Comparison of ENCODE assay signal across 13 cellular contexts in genomic region chrX:19563327-19563726, GRCh38. TPM values are rescaled to one million over a fixed set of nuclear protein-coding genes. Genes with fewer than 3 reads are reported as not detected.
A peak's percentile ranks its signal among the peaks of the same experiment; 100 is the strongest.
DNase-seq lines count a peak whose midpoint lies in the region; ATAC-seq and TF ChIP-seq lines count a peak whose summit lies in the region.
"Had no signal": no experiment of that assay in that cellular context is flagged by ENCODE, and none has a peak within 500 bp of the region (broad histone marks: within the 10 kb centered on the region; RNA-seq: fewer than 3 reads in every experiment).

No MANE protein-coding gene starts in this region.

- H3K36me3 Mint-ChIP-seq in activated CD8-positive, alpha-beta memory T cell treated with anti-CD3 and anti-CD28 coated beads, Interleukin-2, amount 10 ng/mL, durations not matched to agents 7 days and 5 days = peaks cover 20% of the 10 kb centered on the region
- H3K36me3 Mint-ChIP-seq in memory B cell = peaks cover 2% of the 10 kb centered on the region

- H3K4me1 Mint-ChIP-seq in activated CD8-positive, alpha-beta memory T cell treated with anti-CD3 and anti-CD28 coated beads, Interleukin-2, amount 10 ng/mL, durations not matched to agents 7 days and 5 days = peaks cover 33% of the 10 kb centered on the region
- peaks cover 21% of the 10 kb centered on the region for H3K4me1 Mint-ChIP-seq in memory B cell

- intact Hi-C loops in upper lobe of right lung (cut with DNase I) = no loop called here

- H3K4me3 Mint-ChIP-seq in activated CD8-positive, alpha-beta memory T cell treated with anti-CD3 and anti-CD28 coated beads, Interleukin-2, amount 10 ng/mL, durations not matched to agents 7 days and 5 days = no peak overlapping the region
- H3K4me3 Mint-ChIP-seq in memory B cell = peak overlapping the region; percentile 63
- H3K4me3 Mint-ChIP-seq: effector memory CD8-positive, alpha-beta T cell had no signal

- no peaks in the 10 kb centered on the region for H3K27me3 Mint-ChIP-seq in activated CD8-positive, alpha-beta memory T cell treated with anti-CD3 and anti-CD28 coated beads, Interleukin-2, amount 10 ng/mL, durations not matched to agents 7 days and 5 days
- H3K27me3 Mint-ChIP-seq in memory B cell = no peaks in the 10 kb centered on the region
- H3K27me3 Mint-ChIP-seq: effector memory CD8-positive, alpha-beta T cell had no signal

- TF ChIP-seq CTCF in upper lobe of right lung (IDR thresholded peaks at IDR 0.05) = no peak

- no peaks in the 10 kb centered on the region for H3K4me1 ChIP-seq in upper lobe of right lung
- H3K4me1 ChIP-seq: transverse colon had no signal

- no peak for DNase-seq in activated CD8-positive, alpha-beta memory T cell treated with anti-CD3 and anti-CD28 coated beads, Interleukin-2, amount 10 ng/mL, durations not matched to agents 7 days and 5 days
- no peak for DNase-seq in activated CD8-positive, alpha-beta memory T cell treated with anti-CD3 and anti-CD28 coated beads, Interleukin-2, amount 50 U/mL, for 48 hours
- DNase-seq in memory B cell (ENCODE audit: low spot score in 2 of 2) (no peak), upper lobe of right lung (no peak)
- no peak for DNase-seq in stimulated activated CD4-positive, alpha-beta T cell treated with anti-CD3 and anti-CD28 coated beads, Interleukin-2, amount 100 ng/mL, for 48 hours
- DNase-seq: effector memory CD8-positive, alpha-beta T cell; NCI-H2081 treated with DMSO at 0.1 percent for 48 hours had no signal

- H3K27ac ChIP-seq in upper lobe of right lung = no peak overlapping the region
- H3K27ac ChIP-seq: transverse colon had no signal

- no peak overlapping the region for H3K4me3 ChIP-seq in upper lobe of right lung
- H3K4me3 ChIP-seq: transverse colon had no signal

- no peaks in the 10 kb centered on the region for H3K36me3 ChIP-seq in upper lobe of right lung
- H3K36me3 ChIP-seq: transverse colon had no signal

- H3K27ac Mint-ChIP-seq in activated CD8-positive, alpha-beta memory T cell treated with anti-CD3 and anti-CD28 coated beads, Interleukin-2, amount 10 ng/mL, durations not matched to agents 7 days and 5 days = peak overlapping the region; percentile 46
- peak overlapping the region; percentile 45 for H3K27ac Mint-ChIP-seq in memory B cell

- H3K27me3 ChIP-seq in upper lobe of right lung = no peaks in the 10 kb centered on the region
- H3K27me3 ChIP-seq: transverse colon had no signal

- CTCF ChIA-PET in activated CD8-positive, alpha-beta memory T cell treated with anti-CD3 and anti-CD28 coated beads, Interleukin-2, amount 10 ng/mL, durations not matched to agents 7 days and 5 days (lab: Charles Lee) = no interaction called here

- ATAC-seq in activated CD8-positive, alpha-beta memory T cell treated with anti-CD3 and anti-CD28 coated beads, Interleukin-2, amount 10 ng/mL, durations not matched to agents 7 days and 5 days = no peak
- ATAC-seq in GM21619 (IDR thresholded peaks at IDR 0.05; ENCODE audit: unreplicated experiment) (peak; percentile 48), HG03460 (IDR thresholded peaks at IDR 0.05; ENCODE audit: unreplicated experiment) (peak; percentile 47), memory B cell (ENCODE audit: low read depth) (peak; percentile 65), GM19023 (IDR thresholded peaks at IDR 0.05; ENCODE audit: unreplicated experiment) (no peak), upper lobe of right lung (no peak)
- ATAC-seq: effector memory CD8-positive, alpha-beta T cell; sciatic nerve had no signal

- no peaks in the 10 kb centered on the region for H3K9me3 Mint-ChIP-seq in activated CD8-positive, alpha-beta memory T cell treated with anti-CD3 and anti-CD28 coated beads, Interleukin-2, amount 10 ng/mL, durations not matched to agents 7 days and 5 days (ENCODE audit: low read depth)
- no peaks in the 10 kb centered on the region for H3K9me3 Mint-ChIP-seq in memory B cell
- H3K9me3 Mint-ChIP-seq: effector memory CD8-positive, alpha-beta T cell had no signal

- no peaks in the 10 kb centered on the region for H3K9me3 ChIP-seq in upper lobe of right lung
- H3K9me3 ChIP-seq: transverse colon had no signal

RNA-seq across cellular contexts. Expression of gene MAP3K15, which starts 48.0 kb away (rescaled TPM):
- under 1 TPM; 0.21 to 0.38 TPM for total RNA-seq in activated CD8-positive, alpha-beta memory T cell treated with anti-CD3 and anti-CD28 coated beads, Interleukin-2, amount 10 ng/mL, durations not matched to agents 7 days and 5 days
- total RNA-seq in upper lobe of right lung = 2.1 TPM
- total RNA-seq: myocyte had no signal

Comparison
In these comparisons a context has a peak if more than half of its experiments do, and no peak if none do; other contexts are left out.
1. ATAC-seq: peak in GM21619 (single experiment), HG03460 (single experiment) and memory B cell (single experiment); none in activated CD8-positive, alpha-beta memory T cell treated with anti-CD3 and anti-CD28 coated beads, Interleukin-2, amount 10 ng/mL, durations not matched to agents 7 days and 5 days (single experiment), GM19023 (single experiment) and upper lobe of right lung (single experiment).